In the genomic region with DNA sequence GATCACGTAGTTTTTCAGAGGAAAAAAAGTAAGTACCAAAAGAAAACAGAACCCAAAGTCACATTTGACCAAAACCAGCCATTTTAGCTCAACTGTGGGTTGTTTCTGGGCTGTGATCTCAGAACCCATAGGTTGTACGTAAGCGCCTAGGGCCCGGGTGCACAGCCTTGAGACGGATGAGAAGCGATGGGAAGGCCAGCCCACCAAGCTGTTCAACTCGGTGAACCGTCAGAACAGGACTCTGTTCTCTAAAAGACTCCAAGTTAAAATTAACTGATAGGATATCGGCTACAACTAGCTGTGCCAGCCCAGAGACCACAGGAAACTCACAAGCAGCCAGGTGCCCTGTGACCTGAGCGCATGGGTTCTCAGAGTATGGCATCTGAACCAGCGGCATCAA, we compare ENCODE assay signal across 14 cellular contexts.
"Had no signal": no experiment of that assay in that cellular context is flagged by ENCODE, and none has a peak within 500 bp of the region (broad histone marks: within the 10 kb centered on the region; RNA-seq: fewer than 3 reads in every experiment).

No MANE protein-coding gene starts in this region.

- H3K4me1 ChIP-seq: pancreas, suprapubic skin, upper lobe of left lung had no signal

- H3K27me3 ChIP-seq: gastroesophageal sphincter, hepatocyte, pancreas, suprapubic skin, upper lobe of left lung had no signal

- H3K27ac ChIP-seq: hepatocyte, pancreas, suprapubic skin, upper lobe of left lung had no signal

- H3K4me3 Mint-ChIP-seq: activated CD4-positive, alpha-beta T cell treated with anti-CD3 and anti-CD28 coated beads, Interleukin-2, amount 10 ng/mL, durations not matched to agents 7 days and 5 days; neural crest cell had no signal

- H3K9me3 Mint-ChIP-seq: activated CD4-positive, alpha-beta T cell treated with anti-CD3 and anti-CD28 coated beads, Interleukin-2, amount 10 ng/mL, durations not matched to agents 7 days and 5 days; neural crest cell had no signal

- H3K27me3 Mint-ChIP-seq: activated CD4-positive, alpha-beta T cell treated with anti-CD3 and anti-CD28 coated beads, Interleukin-2, amount 10 ng/mL, durations not matched to agents 7 days and 5 days had no signal

- H3K4me3 ChIP-seq: gastroesophageal sphincter, hepatocyte, pancreas, suprapubic skin, upper lobe of left lung had no signal

- DNase-seq: activated CD4-positive, alpha-beta T cell treated with anti-CD3 and anti-CD28 coated beads, Interleukin-2, amount 10 ng/mL, durations not matched to agents 7 days and 5 days; activated CD4-positive, CD25-positive, alpha-beta regulatory T cell; activated gamma-delta T cell treated with Interleukin-2 at 50 U/mL for 16 hours; activated T-cell treated with anti-CD3 and anti-CD28 coated beads, Interleukin-2, amount 50 U/mL, for 48 hours; amygdala; left ventricle myocardium superior; mesenchymal stem cell; pancreas; small intestine; upper lobe of left lung had no signal

- H3K4me1 Mint-ChIP-seq: activated CD4-positive, alpha-beta T cell treated with anti-CD3 and anti-CD28 coated beads, Interleukin-2, amount 10 ng/mL, durations not matched to agents 7 days and 5 days had no signal

- H3K27ac Mint-ChIP-seq: activated CD4-positive, alpha-beta T cell treated with anti-CD3 and anti-CD28 coated beads, Interleukin-2, amount 10 ng/mL, durations not matched to agents 7 days and 5 days had no signal

- H3K9me3 ChIP-seq: gastroesophageal sphincter, pancreas, suprapubic skin, upper lobe of left lung had no signal

- H2AFZ ChIP-seq: hepatocyte had no signal

- H3K4me2 ChIP-seq: hepatocyte had no signal

- ATAC-seq: gastroesophageal sphincter, left ventricle myocardium superior, pancreas had no signal
